ENCODE assay signal across 7 cellular contexts in the genomic region with DNA sequence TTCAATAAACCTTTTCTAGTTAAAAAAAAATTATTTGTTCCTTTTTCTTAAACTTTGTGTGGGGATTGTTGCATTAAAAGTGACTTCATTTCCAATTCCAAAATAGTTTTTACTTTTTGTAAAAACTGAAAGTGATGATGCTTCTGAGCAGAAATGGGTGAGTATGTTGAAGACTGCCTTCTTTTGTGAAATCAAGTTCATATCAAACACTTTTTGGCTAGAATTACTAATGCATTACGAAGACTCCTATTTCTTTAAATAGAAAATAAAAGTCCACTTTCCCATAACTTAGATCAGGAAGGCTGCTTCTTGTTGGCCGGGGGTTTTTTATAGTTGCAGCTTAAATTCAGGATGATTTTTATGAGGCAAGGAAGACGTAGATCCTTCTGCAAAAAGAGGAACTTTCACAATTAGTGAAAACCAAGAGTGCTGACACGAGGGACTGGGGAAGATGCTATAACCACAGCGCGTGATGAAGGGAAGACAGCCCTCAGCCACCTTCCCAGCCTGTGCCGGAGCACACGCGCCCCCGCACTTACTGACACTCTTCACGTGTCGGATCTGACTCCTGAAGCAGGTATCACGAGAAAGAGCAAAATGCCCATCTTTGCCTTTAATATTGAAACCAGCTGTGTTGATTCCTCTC.
DNase-seq lines count a peak whose midpoint lies in the region; ATAC-seq and TF ChIP-seq lines count a peak whose summit lies in the region.

No MANE protein-coding gene starts in this region.

- H3K27ac Mint-ChIP-seq in stimulated activated effector memory CD8-positive, alpha-beta T cell treated with anti-CD3 and anti-CD28 coated beads, Interleukin-12 subunit alpha, Interleukin-12 subunit beta, amount 100 ng/mL, for 72 hours: peak overlapping the region; percentile 14

- H3K36me3 Mint-ChIP-seq in stimulated activated effector memory CD8-positive, alpha-beta T cell treated with anti-CD3 and anti-CD28 coated beads, Interleukin-12 subunit alpha, Interleukin-12 subunit beta, amount 100 ng/mL, for 72 hours: no peaks in the 10 kb centered on the region

- H3K4me1 Mint-ChIP-seq in stimulated activated effector memory CD8-positive, alpha-beta T cell treated with anti-CD3 and anti-CD28 coated beads, Interleukin-12 subunit alpha, Interleukin-12 subunit beta, amount 100 ng/mL, for 72 hours: peaks cover 40% of the 10 kb centered on the region

- no peaks in the 10 kb centered on the region for H3K79me2 ChIP-seq in OCI-LY3 (ENCODE audit: low read length)

- peak overlapping the region; percentile 38 for H3K4me3 Mint-ChIP-seq in stimulated activated effector memory CD8-positive, alpha-beta T cell treated with anti-CD3 and anti-CD28 coated beads, Interleukin-12 subunit alpha, Interleukin-12 subunit beta, amount 100 ng/mL, for 72 hours

- no peak for DNase-seq in fibroblast of villous mesenchyme (ENCODE audit: low read depth)
- DNase-seq in stimulated activated effector memory CD8-positive, alpha-beta T cell treated with anti-CD3 and anti-CD28 coated beads, Interleukin-12 subunit alpha, Interleukin-12 subunit beta, amount 100 ng/mL, for 72 hours (ENCODE audit: low spot score in 2 of 2): no peak
- DNase-seq in cerebellum (ENCODE audit: low spot score): no peak
- DNase-seq in NCI-H446 (lab: John Stamatoyannopoulos, UW): no peak

- H3K9ac ChIP-seq in OCI-LY3 (ENCODE audit: low read length): peak overlapping the region; percentile 65

- peak overlapping the region; percentile 97 for H3K4me2 ChIP-seq in OCI-LY3 (ENCODE audit: low read length)

- H2AFZ ChIP-seq in OCI-LY3 (ENCODE audit: low read depth, low read length): peak overlapping the region; percentile 58; the same call in 1 of the 2 replicates

- peak overlapping the region; percentile 69 for H3K4me3 ChIP-seq in OCI-LY3 (ENCODE audit: low read length)
- H3K4me3 ChIP-seq in fibroblast of villous mesenchyme (ENCODE audit: low read depth, low read length): peak overlapping the region; percentile 13

- TF ChIP-seq CTCF in OCI-LY3 (IDR thresholded peaks at IDR 0.05; ENCODE audit: low read depth, low read length): no peak
- no peak for TF ChIP-seq CTCF in fibroblast of villous mesenchyme (IDR thresholded peaks at IDR 0.05; ENCODE audit: insufficient read depth, low read depth, low read length)

- ATAC-seq in GM21529 (IDR thresholded peaks at IDR 0.05; ENCODE audit: unreplicated experiment) (peak; percentile 78), GM18873 (IDR thresholded peaks at IDR 0.05; ENCODE audit: low FRiP score, unreplicated experiment) (no peak)
- peak; percentile 87 for ATAC-seq in stimulated activated effector memory CD8-positive, alpha-beta T cell treated with anti-CD3 and anti-CD28 coated beads, Interleukin-12 subunit alpha, Interleukin-12 subunit beta, amount 100 ng/mL, for 72 hours

- no peaks in the 10 kb centered on the region for H3K9me3 Mint-ChIP-seq in stimulated activated effector memory CD8-positive, alpha-beta T cell treated with anti-CD3 and anti-CD28 coated beads, Interleukin-12 subunit alpha, Interleukin-12 subunit beta, amount 100 ng/mL, for 72 hours

- peak overlapping the region; percentile 58 for H3K27ac ChIP-seq in OCI-LY3 (ENCODE audit: low read length)

- H3K4me1 ChIP-seq in OCI-LY3 (ENCODE audit: low read length): peaks cover 59% of the 10 kb centered on the region

- H3K27me3 ChIP-seq in OCI-LY3 (ENCODE audit: low read depth, low read length): no peaks in the 10 kb centered on the region

- H4K20me1 ChIP-seq in OCI-LY3 (ENCODE audit: insufficient read depth, low read length): no peaks in the 10 kb centered on the region

- H3K36me3 ChIP-seq in OCI-LY3 (replicated peaks; ENCODE audit: low read depth, low read length): no peaks in the 10 kb centered on the region

- no peaks in the 10 kb centered on the region for H3K9me3 ChIP-seq in OCI-LY3 (ENCODE audit: insufficient read depth, low read length)
